17 cellular contexts compared by ENCODE assay signal in genomic region chr6:88616380-88616779, GRCh38.
DNase-seq lines count a peak whose midpoint lies in the region; ATAC-seq and TF ChIP-seq lines count a peak whose summit lies in the region.
"Had no signal": no experiment of that assay in that cellular context is flagged by ENCODE, and none has a peak within 500 bp of the region (broad histone marks: within the 10 kb centered on the region; RNA-seq: fewer than 3 reads in every experiment).

No MANE protein-coding gene starts in this region.

- no peaks in the 10 kb centered on the region for H3K9me2 ChIP-seq in OCI-LY1 (ENCODE audit: low read depth, low read length)

- peaks cover 81% of the 10 kb centered on the region for H3K4me1 ChIP-seq in OCI-LY1 (ENCODE audit: insufficient read depth, low read length, severe bottlenecking)
- H3K4me1 ChIP-seq: gastroesophageal sphincter, upper lobe of left lung had no signal

- no peak overlapping the region for H2AFZ ChIP-seq in OCI-LY1 (ENCODE audit: low read length)
- H2AFZ ChIP-seq: GM23338, PC-9 had no signal

- peak overlapping the region; percentile 18; the same call in 1 of the 2 replicates for H3K9ac ChIP-seq in OCI-LY1 (ENCODE audit: low read length)

- peaks cover 11% of the 10 kb centered on the region for H3F3A ChIP-seq in OCI-LY1 (ENCODE audit: insufficient read depth, low read length)

- H4K20me1 ChIP-seq in OCI-LY1 (ENCODE audit: insufficient read depth, low read length) = no peaks in the 10 kb centered on the region

- H3K36me3 ChIP-seq in OCI-LY1 (ENCODE audit: insufficient read depth, low read length) = peaks cover 14% of the 10 kb centered on the region

- DNase-seq in ureter (ENCODE audit: low spot score) (no peak), SIG-M5 (lab: John Stamatoyannopoulos, UW) (no peak), hypothalamus (lab: John Stamatoyannopoulos, UW) (no peak), medulla oblongata (ENCODE audit: extremely low spot score) (no peak)
- DNase-seq: activated CD4-positive, alpha-beta memory T cell treated with anti-CD3 and anti-CD28 coated beads, Interleukin-2, amount 10 ng/mL, durations not matched to agents 7 days and 5 days; NCI-H1930; NCI-H524; PC-9; stimulated activated naive CD4-positive, alpha-beta T cell; upper lobe of left lung had no signal

- H3K4me3 ChIP-seq in OCI-LY1 (ENCODE audit: low read depth, low read length, poor library complexity, severe bottlenecking) = no peak overlapping the region
- H3K4me3 ChIP-seq: gastroesophageal sphincter, GM23338, PC-9, upper lobe of left lung had no signal

- TF ChIP-seq CTCF in OCI-LY1 (IDR thresholded peaks at IDR 0.05; ENCODE audit: low read length) = no peak

- H3K27ac ChIP-seq in OCI-LY1 (ENCODE audit: low read depth, low read length, poor library complexity, severe bottlenecking) = peak overlapping the region; percentile 96
- H3K27ac ChIP-seq: gastroesophageal sphincter, PC-9, upper lobe of left lung had no signal

- H3K9me3 ChIP-seq in OCI-LY1 (ENCODE audit: low read length) = no peaks in the 10 kb centered on the region
- H3K9me3 ChIP-seq: gastroesophageal sphincter, upper lobe of left lung had no signal

- H3K79me2 ChIP-seq in OCI-LY1 (ENCODE audit: insufficient read depth, low read length) = no peaks in the 10 kb centered on the region; the same call in 1 of the 2 replicates

- H3K4me2 ChIP-seq in OCI-LY1 (ENCODE audit: low read length) = peak overlapping the region; percentile 49; the same call in 1 of the 2 replicates
- H3K4me2 ChIP-seq: GM23338, PC-9 had no signal

- ATAC-seq in GM18502 (IDR thresholded peaks at IDR 0.05; ENCODE audit: poor library complexity, unreplicated experiment) = peak; percentile 69
- peak; percentile 57 for ATAC-seq in GM19463 (IDR thresholded peaks at IDR 0.05; ENCODE audit: unreplicated experiment)
- peak; percentile 54 for ATAC-seq in HG02840 (IDR thresholded peaks at IDR 0.05; ENCODE audit: low FRiP score, unreplicated experiment)
- ATAC-seq: gastroesophageal sphincter, GM23338, SK-N-SH treated with all-trans-retinoic acid at 6 μM for 48 hours had no signal

- H3K27me3 ChIP-seq in OCI-LY1 (ENCODE audit: insufficient read depth, low read length) = no peaks in the 10 kb centered on the region
- H3K27me3 ChIP-seq: gastroesophageal sphincter, upper lobe of left lung had no signal
